9 cellular contexts compared by ENCODE assay signal in the genomic region with DNA sequence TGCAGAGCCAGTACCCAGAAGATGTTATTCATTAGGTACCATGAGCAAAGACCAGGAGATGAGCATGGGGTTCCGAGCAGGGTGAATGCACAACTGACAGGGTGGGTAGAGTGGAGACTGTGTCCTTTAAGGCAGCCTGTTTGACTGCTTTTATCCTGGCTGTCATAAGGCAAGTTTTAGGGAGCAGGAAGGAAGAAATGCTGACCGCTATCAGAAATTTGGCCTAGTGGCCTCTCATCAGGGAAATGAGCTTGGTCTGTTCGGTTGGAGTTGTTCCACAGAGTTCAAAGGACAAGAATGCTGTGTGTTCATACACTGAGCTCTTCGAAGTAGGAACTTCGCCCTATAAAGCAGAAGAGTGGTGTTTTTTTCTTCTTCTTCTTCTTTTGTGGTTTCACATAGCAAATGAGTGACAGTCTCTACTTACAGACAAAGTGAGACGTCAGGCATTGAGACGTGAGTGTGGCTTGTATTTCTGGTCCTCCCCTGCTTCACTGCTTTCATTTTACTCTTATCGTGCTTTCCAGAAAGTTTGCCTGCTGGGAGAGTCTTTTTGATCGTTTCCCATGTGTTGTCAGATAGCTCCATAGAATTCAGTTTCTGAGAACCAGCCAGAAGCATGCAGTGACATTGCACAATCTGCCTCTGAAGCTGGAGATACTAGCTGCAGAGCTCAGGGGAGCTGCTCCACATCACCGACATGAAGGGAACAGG. TPM values are rescaled to one million over a fixed set of nuclear protein-coding genes. Genes with fewer than 3 reads are reported as not detected.
A peak's percentile ranks its signal among the peaks of the same experiment; 100 is the strongest.
DNase-seq lines count a peak whose midpoint lies in the region; ATAC-seq and TF ChIP-seq lines count a peak whose summit lies in the region.
"Had no signal": no experiment of that assay in that cellular context is flagged by ENCODE, and none has a peak within 500 bp of the region (broad histone marks: within the 10 kb centered on the region; RNA-seq: fewer than 3 reads in every experiment).

A gene with protein sequence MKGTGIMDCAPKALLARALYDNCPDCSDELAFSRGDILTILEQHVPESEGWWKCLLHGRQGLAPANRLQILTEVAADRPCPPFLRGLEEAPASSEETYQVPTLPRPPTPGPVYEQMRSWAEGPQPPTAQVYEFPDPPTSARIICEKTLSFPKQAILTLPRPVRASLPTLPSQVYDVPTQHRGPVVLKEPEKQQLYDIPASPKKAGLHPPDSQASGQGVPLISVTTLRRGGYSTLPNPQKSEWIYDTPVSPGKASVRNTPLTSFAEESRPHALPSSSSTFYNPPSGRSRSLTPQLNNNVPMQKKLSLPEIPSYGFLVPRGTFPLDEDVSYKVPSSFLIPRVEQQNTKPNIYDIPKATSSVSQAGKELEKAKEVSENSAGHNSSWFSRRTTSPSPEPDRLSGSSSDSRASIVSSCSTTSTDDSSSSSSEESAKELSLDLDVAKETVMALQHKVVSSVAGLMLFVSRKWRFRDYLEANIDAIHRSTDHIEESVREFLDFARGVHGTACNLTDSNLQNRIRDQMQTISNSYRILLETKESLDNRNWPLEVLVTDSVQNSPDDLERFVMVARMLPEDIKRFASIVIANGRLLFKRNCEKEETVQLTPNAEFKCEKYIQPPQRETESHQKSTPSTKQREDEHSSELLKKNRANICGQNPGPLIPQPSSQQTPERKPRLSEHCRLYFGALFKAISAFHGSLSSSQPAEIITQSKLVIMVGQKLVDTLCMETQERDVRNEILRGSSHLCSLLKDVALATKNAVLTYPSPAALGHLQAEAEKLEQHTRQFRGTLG (plus strand): TSS at position 502 of the 714 bp plus-strand sequence. CDS start 199 bp downstream, at position 701.

- H3K4me1 Mint-ChIP-seq in activated T-cell treated with anti-CD3 and anti-CD28 coated beads, Interleukin-2, amount 50 U/mL, for 72 hours (ENCODE audit: low read depth) = peaks cover 71% of the 10 kb centered on the region

- ATAC-seq in GM18861 (IDR thresholded peaks at IDR 0.05; ENCODE audit: unreplicated experiment) (peak; percentile 71), HG03135 (IDR thresholded peaks at IDR 0.05; ENCODE audit: unreplicated experiment) (peak; percentile 78), right cardiac atrium (peak; percentile 82 to 83)
- peak; percentile 26 to 56 for ATAC-seq in activated T-cell treated with anti-CD3 and anti-CD28 coated beads, Interleukin-2, amount 50 U/mL, for 72 hours (replicated peaks in 1 of 2)
- ATAC-seq in stimulated activated naive CD8-positive, alpha-beta T cell treated with anti-CD3 and anti-CD28 coated beads, Interleukin-15, Interleukin-2, amounts not matched to agents 100 U/mL and 50 U/mL, for 24 hours = peak; percentile 62

- H3K27ac Mint-ChIP-seq in activated T-cell treated with anti-CD3 and anti-CD28 coated beads, Interleukin-2, amount 50 U/mL, for 72 hours = peak within 1 kb of the TSS; percentile 92

- no peak within 1 kb of the TSS for H3K4me2 ChIP-seq in MM.1S (ENCODE audit: low read depth, low read length)

- no peaks in the 10 kb centered on the region; the same call in 1 of the 2 replicates for H3K36me3 ChIP-seq in MM.1S (replicated peaks; ENCODE audit: insufficient read depth, low read length)

- H3K9me2 ChIP-seq in MM.1S (replicated peaks; ENCODE audit: insufficient read depth, low read length) = no peaks in the 10 kb centered on the region

- no peak for TF ChIP-seq CTCF in MM.1S (IDR thresholded peaks at IDR 0.05; ENCODE audit: low read length)

- peak within 1 kb of the TSS; percentile 79 to 86 for H3K4me3 Mint-ChIP-seq in activated T-cell treated with anti-CD3 and anti-CD28 coated beads, Interleukin-2, amount 50 U/mL, for 72 hours

- H3K27ac ChIP-seq in right cardiac atrium (ENCODE audit: low read length) (peak within 1 kb of the TSS; percentile 83), MM.1S (ENCODE audit: low read length) (no peak within 1 kb of the TSS)

- peak within 1 kb of the TSS; percentile 9 for H3K4me3 ChIP-seq in right cardiac atrium (ENCODE audit: low read length)
- H3K4me3 ChIP-seq in MM.1S (ENCODE audit: low read length) = no peak within 1 kb of the TSS

- peaks cover 14 to 34% of the 10 kb centered on the region in 2 donors for H3K36me3 Mint-ChIP-seq in activated T-cell treated with anti-CD3 and anti-CD28 coated beads, Interleukin-2, amount 50 U/mL, for 72 hours (ENCODE audit: insufficient read depth in 2 of 2)

- intact Hi-C loops in right cardiac atrium (cut with DNase I) = loop anchor here in 1 of 4 donors (10.0 kb wide), 1 partner anchor 53 kb away; a partner anchor contains a TSS

- 25% methylated on average over 10 of the region's 10 CpGs for WGBS in right cardiac atrium

- in situ Hi-C loops in G401 (cut with HindIII; ENCODE audit: low sequenced_read_pairs) = no loop called here

- H2AFZ ChIP-seq in MM.1S (ENCODE audit: low read length) = no peak within 1 kb of the TSS

- H3K9ac ChIP-seq in MM.1S (ENCODE audit: low read length) = no peak within 1 kb of the TSS

- H3K27me3 ChIP-seq in right cardiac atrium (ENCODE audit: control insufficient read depth, insufficient read depth) (no peaks in the 10 kb centered on the region), MM.1S (replicated peaks; ENCODE audit: insufficient read depth, low read length) (no peaks in the 10 kb centered on the region)

- peaks cover 1 to 3% of the 10 kb centered on the region in 2 donors for H3K9me3 Mint-ChIP-seq in activated T-cell treated with anti-CD3 and anti-CD28 coated beads, Interleukin-2, amount 50 U/mL, for 72 hours

- no peaks in the 10 kb centered on the region for H3F3A ChIP-seq in MM.1S (ENCODE audit: insufficient read depth, low read length)

- H3K27me3 Mint-ChIP-seq in activated T-cell treated with anti-CD3 and anti-CD28 coated beads, Interleukin-2, amount 50 U/mL, for 72 hours (ENCODE audit: low read depth) = no peaks in the 10 kb centered on the region

- no peaks in the 10 kb centered on the region for H3K79me2 ChIP-seq in MM.1S (ENCODE audit: low read length)

- no peaks in the 10 kb centered on the region for H3K4me1 ChIP-seq in right cardiac atrium (ENCODE audit: control insufficient read depth, insufficient read depth, low read length)
- no peaks in the 10 kb centered on the region for H3K4me1 ChIP-seq in MM.1S (ENCODE audit: low read length)

- DNase-seq in activated T-cell treated with anti-CD3 and anti-CD28 coated beads, Interleukin-2, amount 50 U/mL, for 72 hours = peak; percentile 18 to 43
- no peak for DNase-seq in right cardiac atrium
- DNase-seq in stimulated activated naive CD8-positive, alpha-beta T cell treated with anti-CD3 and anti-CD28 coated beads, Interleukin-15, Interleukin-2, amounts not matched to agents 100 U/mL and 50 U/mL, for 24 hours = peak; percentile 44
- DNase-seq in G401 (ENCODE audit: low spot score) = no peak
- DNase-seq in MM.1S = no peak
- no peak for DNase-seq in COLO668 (lab: John Stamatoyannopoulos, UW; ENCODE audit: unreplicated experiment)

- no peaks in the 10 kb centered on the region for H4K20me1 ChIP-seq in MM.1S (ENCODE audit: insufficient read depth, low read length)

- H3K9me3 ChIP-seq in right cardiac atrium (ENCODE audit: control insufficient read depth, low read length) = no peaks in the 10 kb centered on the region
- no peaks in the 10 kb centered on the region for H3K9me3 ChIP-seq in MM.1S (replicated peaks; ENCODE audit: insufficient read depth, low read length)

RNA-seq across cellular contexts. Expression of the gene that starts here (rescaled TPM):
- total RNA-seq in activated T-cell treated with anti-CD3 and anti-CD28 coated beads, Interleukin-2, amount 50 U/mL, for 72 hours = 1 to 10 TPM; 3.5 to 6.9 TPM
- under 1 TPM; 0.51 to 0.79 (median 0.64) TPM for total RNA-seq in right cardiac atrium
- 0.34 TPM for polyA plus RNA-seq in right cardiac atrium
- 0.51 TPM in 1 of 2 replicates, not detected in the other for total RNA-seq in G401 (2014; rRNA removed; shearing (Covaris generic))
- total RNA-seq: kidney epithelial cell had no signal

Comparison
In these comparisons a context has a peak if more than half of its experiments do, and no peak if none do; other contexts are left out.
1. Peak in ATAC-seq, H3K4me3 ChIP-seq and H3K27ac ChIP-seq in right cardiac atrium; RNA of the gene not detected or under 1 TPM.
2. DNase-seq: peak in activated T-cell treated with anti-CD3 and anti-CD28 coated beads, Interleukin-2, amount 50 U/mL, for 72 hours (2 of 2) and stimulated activated naive CD8-positive, alpha-beta T cell treated with anti-CD3 and anti-CD28 coated beads, Interleukin-15, Interleukin-2, amounts not matched to agents 100 U/mL and 50 U/mL, for 24 hours (single experiment); none in right cardiac atrium (0 of 3), G401 (single experiment), MM.1S (single experiment) and COLO668 (single experiment).
3. Peak in every context shown above with its lines, with median percentiles within 50 percentile points of each other: ATAC-seq.